Comparison of ENCODE assay signal across 25 cellular contexts in the genomic region with DNA sequence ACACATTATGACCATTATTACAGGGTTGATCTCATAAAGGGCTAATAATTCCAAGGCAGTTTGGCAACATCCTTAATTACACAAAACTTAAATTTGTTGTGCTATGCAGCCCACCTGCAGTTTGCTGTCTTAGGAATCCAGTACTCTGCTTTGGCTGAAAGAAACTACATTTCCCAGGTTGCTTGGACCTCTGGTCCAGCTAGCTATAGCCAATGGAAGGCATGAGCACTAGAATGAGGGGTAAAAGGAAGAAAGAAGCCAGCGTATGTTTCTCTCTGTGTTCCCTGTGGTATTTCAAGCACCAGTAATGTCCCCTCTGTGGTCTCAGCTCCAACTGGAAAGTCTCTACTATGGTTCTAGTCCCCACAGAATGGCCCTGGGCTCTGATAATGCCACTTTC.
"Had no signal": no experiment of that assay in that cellular context is flagged by ENCODE, and none has a peak within 500 bp of the region (broad histone marks: within the 10 kb centered on the region; RNA-seq: fewer than 3 reads in every experiment).

No MANE protein-coding gene starts in this region.

- H3K27me3 ChIP-seq: breast epithelium, testis, upper lobe of left lung, vagina had no signal

- ATAC-seq: activated naive CD4-positive, alpha-beta T cell treated with anti-CD3 and anti-CD28 coated beads, Interleukin-2, amount 50 U/mL, for 72 hours; naive thymus-derived CD4-positive, alpha-beta T cell; right cardiac atrium; stimulated activated naive CD8-positive, alpha-beta T cell treated with anti-CD3 and anti-CD28 coated beads, Interleukin-15, Interleukin-2, amounts not matched to agents 100 U/mL and 50 U/mL, for 24 hours had no signal

- H3K27ac ChIP-seq: breast epithelium, spleen, testis, upper lobe of left lung, vagina, WERI-Rb-1 had no signal

- H3K4me3 ChIP-seq: breast epithelium, spleen, upper lobe of left lung, vagina had no signal

- DNase-seq: activated CD4-positive, alpha-beta memory T cell treated with anti-CD3 and anti-CD28 coated beads for 36 hours; activated CD4-positive, alpha-beta T cell treated with anti-CD3 and anti-CD28 coated beads, Interleukin-2, amount 10 ng/mL, durations not matched to agents 24 days and 14 days; activated CD4-positive, CD25-positive, alpha-beta regulatory T cell treated with anti-CD3 and anti-CD28 coated beads, Interleukin-2, amount 50 U/mL, for 72 hours; activated CD8-positive, alpha-beta memory T cell treated with anti-CD3 and anti-CD28 coated beads, Interleukin-2, amount 50 U/mL, for 48 hours; activated naive CD4-positive, alpha-beta T cell; activated T-cell treated with anti-CD3 and anti-CD28 coated beads, Interleukin-2, amount 50 U/mL, for 24 hours; central memory CD4-positive, alpha-beta T cell; foreskin fibroblast; head of caudate nucleus; hypothalamus; immature natural killer cell; kidney; midbrain; naive thymus-derived CD4-positive, alpha-beta T cell; spleen; stimulated activated CD4-positive, alpha-beta T cell treated with anti-CD3 and anti-CD28 coated beads, Interleukin-2, amount 100 ng/mL, for 48 hours; stimulated activated naive CD8-positive, alpha-beta T cell treated with anti-CD3 and anti-CD28 coated beads, Interleukin-15, Interleukin-2, amounts not matched to agents 100 U/mL and 50 U/mL, for 24 hours; T-helper 9 cell; WERI-Rb-1 had no signal

- H3K4me1 ChIP-seq: breast epithelium, spleen, testis, vagina had no signal

- H3K36me3 ChIP-seq: breast epithelium, spleen, upper lobe of left lung, vagina, WERI-Rb-1 had no signal

- H3K9me3 ChIP-seq: breast epithelium, spleen, testis, upper lobe of left lung, vagina had no signal
